1 cellular context compared by ENCODE assay signal in the genomic region with DNA sequence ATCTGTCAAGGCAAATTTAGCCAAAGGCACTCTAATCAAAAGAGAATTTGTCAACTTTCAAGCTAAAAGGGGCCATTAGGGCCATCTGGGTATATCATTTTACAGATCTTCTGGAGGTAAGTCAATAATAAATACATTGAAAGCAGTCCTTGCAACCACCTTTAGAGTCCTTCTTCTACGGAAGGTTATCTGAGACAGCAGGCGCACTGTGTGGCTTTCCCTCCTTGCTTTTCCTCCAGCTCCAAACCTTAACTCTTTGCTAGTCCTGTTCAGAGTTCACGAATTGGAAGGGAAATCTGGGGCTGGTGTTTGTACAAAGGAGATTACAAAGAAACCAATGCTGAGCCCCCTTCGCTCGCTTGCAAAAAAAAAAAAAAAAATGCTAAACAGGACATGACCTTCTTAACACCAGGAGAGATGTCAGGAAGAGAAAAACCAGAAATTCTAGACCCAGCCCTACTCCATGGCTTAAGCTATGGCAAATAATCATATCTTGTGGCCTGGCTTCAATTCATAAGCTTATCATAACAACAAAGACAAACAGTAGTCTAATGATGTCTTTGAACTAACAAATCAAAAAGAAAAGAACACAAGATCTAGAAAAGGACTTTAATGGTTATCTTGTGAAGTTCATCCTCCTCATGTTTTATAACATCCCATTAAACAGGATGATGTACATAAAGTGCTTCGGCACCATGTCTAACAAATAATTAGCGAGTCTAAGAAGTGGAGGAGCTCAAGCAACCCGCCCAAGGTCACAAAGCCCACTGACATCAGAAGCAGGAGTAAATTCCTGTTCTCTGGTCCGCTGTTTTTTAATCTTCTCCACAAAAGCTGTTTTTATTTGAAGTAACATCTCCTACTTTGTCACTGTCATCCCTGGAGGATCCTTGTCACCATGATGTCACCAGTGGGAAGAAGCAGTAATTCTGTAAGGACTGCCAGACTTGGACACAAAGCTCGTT.
TF ChIP-seq lines count a peak whose summit lies in the region.

No MANE protein-coding gene starts in this region.

TF ChIP-seq in H1, 55 proteins besides CTCF, POLR2A, EP300 and RAD21:
- TF ChIP-seq, protein P1, sequence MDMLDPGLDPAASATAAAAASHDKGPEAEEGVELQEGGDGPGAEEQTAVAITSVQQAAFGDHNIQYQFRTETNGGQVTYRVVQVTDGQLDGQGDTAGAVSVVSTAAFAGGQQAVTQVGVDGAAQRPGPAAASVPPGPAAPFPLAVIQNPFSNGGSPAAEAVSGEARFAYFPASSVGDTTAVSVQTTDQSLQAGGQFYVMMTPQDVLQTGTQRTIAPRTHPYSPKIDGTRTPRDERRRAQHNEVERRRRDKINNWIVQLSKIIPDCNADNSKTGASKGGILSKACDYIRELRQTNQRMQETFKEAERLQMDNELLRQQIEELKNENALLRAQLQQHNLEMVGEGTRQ (IDR thresholded peaks at IDR 0.05; ENCODE audit: low read length) = no peak
- TF ChIP-seq BRCA1 (IDR thresholded peaks at IDR 0.05; ENCODE audit: low read depth, low read length) = no peak
- no peak for TF ChIP-seq SRF (IDR thresholded peaks at IDR 0.05; ENCODE audit: low read depth, low read length)
- no peak for TF ChIP-seq TAF7 (optimal IDR thresholded peaks at IDR 0.05; ENCODE audit: borderline replicate concordance, low read depth, low read length)
- no peak for TF ChIP-seq KDM1A (IDR thresholded peaks at IDR 0.05; ENCODE audit: borderline replicate concordance, low read length)
- TF ChIP-seq, protein P2, sequence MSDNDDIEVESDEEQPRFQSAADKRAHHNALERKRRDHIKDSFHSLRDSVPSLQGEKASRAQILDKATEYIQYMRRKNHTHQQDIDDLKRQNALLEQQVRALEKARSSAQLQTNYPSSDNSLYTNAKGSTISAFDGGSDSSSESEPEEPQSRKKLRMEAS (IDR thresholded peaks at IDR 0.05) = no peak
- no peak for TF ChIP-seq CBX5 (IDR thresholded peaks at IDR 0.05; ENCODE audit: low read depth, low read length)
- no peak for TF ChIP-seq JUND (IDR thresholded peaks at IDR 0.05; ENCODE audit: low read length)
- no peak for TF ChIP-seq BACH1 (IDR thresholded peaks at IDR 0.05; ENCODE audit: low read length)
- TF ChIP-seq FOSL1 (IDR thresholded peaks at IDR 0.05; ENCODE audit: insufficient read depth, low read depth, low read length) = no peak
- TF ChIP-seq, protein P3, sequence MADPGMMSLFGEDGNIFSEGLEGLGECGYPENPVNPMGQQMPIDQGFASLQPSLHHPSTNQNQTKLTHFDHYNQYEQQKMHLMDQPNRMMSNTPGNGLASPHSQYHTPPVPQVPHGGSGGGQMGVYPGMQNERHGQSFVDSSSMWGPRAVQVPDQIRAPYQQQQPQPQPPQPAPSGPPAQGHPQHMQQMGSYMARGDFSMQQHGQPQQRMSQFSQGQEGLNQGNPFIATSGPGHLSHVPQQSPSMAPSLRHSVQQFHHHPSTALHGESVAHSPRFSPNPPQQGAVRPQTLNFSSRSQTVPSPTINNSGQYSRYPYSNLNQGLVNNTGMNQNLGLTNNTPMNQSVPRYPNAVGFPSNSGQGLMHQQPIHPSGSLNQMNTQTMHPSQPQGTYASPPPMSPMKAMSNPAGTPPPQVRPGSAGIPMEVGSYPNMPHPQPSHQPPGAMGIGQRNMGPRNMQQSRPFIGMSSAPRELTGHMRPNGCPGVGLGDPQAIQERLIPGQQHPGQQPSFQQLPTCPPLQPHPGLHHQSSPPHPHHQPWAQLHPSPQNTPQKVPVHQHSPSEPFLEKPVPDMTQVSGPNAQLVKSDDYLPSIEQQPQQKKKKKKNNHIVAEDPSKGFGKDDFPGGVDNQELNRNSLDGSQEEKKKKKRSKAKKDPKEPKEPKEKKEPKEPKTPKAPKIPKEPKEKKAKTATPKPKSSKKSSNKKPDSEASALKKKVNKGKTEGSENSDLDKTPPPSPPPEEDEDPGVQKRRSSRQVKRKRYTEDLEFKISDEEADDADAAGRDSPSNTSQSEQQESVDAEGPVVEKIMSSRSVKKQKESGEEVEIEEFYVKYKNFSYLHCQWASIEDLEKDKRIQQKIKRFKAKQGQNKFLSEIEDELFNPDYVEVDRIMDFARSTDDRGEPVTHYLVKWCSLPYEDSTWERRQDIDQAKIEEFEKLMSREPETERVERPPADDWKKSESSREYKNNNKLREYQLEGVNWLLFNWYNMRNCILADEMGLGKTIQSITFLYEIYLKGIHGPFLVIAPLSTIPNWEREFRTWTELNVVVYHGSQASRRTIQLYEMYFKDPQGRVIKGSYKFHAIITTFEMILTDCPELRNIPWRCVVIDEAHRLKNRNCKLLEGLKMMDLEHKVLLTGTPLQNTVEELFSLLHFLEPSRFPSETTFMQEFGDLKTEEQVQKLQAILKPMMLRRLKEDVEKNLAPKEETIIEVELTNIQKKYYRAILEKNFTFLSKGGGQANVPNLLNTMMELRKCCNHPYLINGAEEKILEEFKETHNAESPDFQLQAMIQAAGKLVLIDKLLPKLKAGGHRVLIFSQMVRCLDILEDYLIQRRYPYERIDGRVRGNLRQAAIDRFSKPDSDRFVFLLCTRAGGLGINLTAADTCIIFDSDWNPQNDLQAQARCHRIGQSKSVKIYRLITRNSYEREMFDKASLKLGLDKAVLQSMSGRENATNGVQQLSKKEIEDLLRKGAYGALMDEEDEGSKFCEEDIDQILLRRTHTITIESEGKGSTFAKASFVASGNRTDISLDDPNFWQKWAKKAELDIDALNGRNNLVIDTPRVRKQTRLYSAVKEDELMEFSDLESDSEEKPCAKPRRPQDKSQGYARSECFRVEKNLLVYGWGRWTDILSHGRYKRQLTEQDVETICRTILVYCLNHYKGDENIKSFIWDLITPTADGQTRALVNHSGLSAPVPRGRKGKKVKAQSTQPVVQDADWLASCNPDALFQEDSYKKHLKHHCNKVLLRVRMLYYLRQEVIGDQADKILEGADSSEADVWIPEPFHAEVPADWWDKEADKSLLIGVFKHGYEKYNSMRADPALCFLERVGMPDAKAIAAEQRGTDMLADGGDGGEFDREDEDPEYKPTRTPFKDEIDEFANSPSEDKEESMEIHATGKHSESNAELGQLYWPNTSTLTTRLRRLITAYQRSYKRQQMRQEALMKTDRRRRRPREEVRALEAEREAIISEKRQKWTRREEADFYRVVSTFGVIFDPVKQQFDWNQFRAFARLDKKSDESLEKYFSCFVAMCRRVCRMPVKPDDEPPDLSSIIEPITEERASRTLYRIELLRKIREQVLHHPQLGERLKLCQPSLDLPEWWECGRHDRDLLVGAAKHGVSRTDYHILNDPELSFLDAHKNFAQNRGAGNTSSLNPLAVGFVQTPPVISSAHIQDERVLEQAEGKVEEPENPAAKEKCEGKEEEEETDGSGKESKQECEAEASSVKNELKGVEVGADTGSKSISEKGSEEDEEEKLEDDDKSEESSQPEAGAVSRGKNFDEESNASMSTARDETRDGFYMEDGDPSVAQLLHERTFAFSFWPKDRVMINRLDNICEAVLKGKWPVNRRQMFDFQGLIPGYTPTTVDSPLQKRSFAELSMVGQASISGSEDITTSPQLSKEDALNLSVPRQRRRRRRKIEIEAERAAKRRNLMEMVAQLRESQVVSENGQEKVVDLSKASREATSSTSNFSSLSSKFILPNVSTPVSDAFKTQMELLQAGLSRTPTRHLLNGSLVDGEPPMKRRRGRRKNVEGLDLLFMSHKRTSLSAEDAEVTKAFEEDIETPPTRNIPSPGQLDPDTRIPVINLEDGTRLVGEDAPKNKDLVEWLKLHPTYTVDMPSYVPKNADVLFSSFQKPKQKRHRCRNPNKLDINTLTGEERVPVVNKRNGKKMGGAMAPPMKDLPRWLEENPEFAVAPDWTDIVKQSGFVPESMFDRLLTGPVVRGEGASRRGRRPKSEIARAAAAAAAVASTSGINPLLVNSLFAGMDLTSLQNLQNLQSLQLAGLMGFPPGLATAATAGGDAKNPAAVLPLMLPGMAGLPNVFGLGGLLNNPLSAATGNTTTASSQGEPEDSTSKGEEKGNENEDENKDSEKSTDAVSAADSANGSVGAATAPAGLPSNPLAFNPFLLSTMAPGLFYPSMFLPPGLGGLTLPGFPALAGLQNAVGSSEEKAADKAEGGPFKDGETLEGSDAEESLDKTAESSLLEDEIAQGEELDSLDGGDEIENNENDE (IDR thresholded peaks at IDR 0.05; ENCODE audit: insufficient replicate concordance, low read length) = no peak
- no peak for TF ChIP-seq GABPA (IDR thresholded peaks at IDR 0.05; ENCODE audit: borderline replicate concordance, insufficient read depth, low read length)
- no peak for TF ChIP-seq SIX5 (IDR thresholded peaks at IDR 0.05; ENCODE audit: low read depth, low read length)
- no peak for TF ChIP-seq GTF2F1 (IDR thresholded peaks at IDR 0.05; ENCODE audit: borderline replicate concordance, low read depth, low read length)
